Comparison of ENCODE assay signal across 6 cellular contexts in genomic region chr19:48713041-48713863, GRCh38. TPM values are rescaled to one million over a fixed set of nuclear protein-coding genes. Genes with fewer than 3 reads are reported as not detected.
DNase-seq lines count a peak whose midpoint lies in the region; ATAC-seq and TF ChIP-seq lines count a peak whose summit lies in the region.

No MANE protein-coding gene starts in this region.

- H3K27me3 ChIP-seq in esophagus muscularis mucosa: no peaks in the 10 kb centered on the region

- intact Hi-C loops in CD14-positive monocyte (cut with micrococcal nuclease) (loop anchor here in 1 of 2 donors (10.0 kb wide), 1 partner anchor 68 kb away; the partner anchor contains the start of gene CA11), esophagus muscularis mucosa (cut with DNase I) (loop anchor here (5.0 kb wide), 1 partner anchor 36 kb away; no protein-coding TSS in a partner anchor)

- H3K27ac Mint-ChIP-seq in CD14-positive monocyte: peak overlapping the region in 2 of 7 donors; percentile 55 to 85
- peak overlapping the region; percentile 37 to 55 for H3K27ac Mint-ChIP-seq in stimulated activated naive CD8-positive, alpha-beta T cell treated with anti-CD3 and anti-CD28 coated beads, Interleukin-15, amount 100 ng/mL, for 72 hours

- peaks cover 0 to 14% (median 4%) of the 10 kb centered on the region in 7 donors for H3K9me3 Mint-ChIP-seq in CD14-positive monocyte
- H3K9me3 Mint-ChIP-seq in stimulated activated naive CD8-positive, alpha-beta T cell treated with anti-CD3 and anti-CD28 coated beads, Interleukin-15, amount 100 ng/mL, for 72 hours: peaks cover 0 to 9% of the 10 kb centered on the region in 2 donors

- H3K4me1 ChIP-seq in esophagus muscularis mucosa: peaks cover 38 to 49% (median 46%) of the 10 kb centered on the region in 4 donors

- no peaks in the 10 kb centered on the region for H3K36me3 ChIP-seq in esophagus muscularis mucosa

- no peak for DNase-seq in CD14-positive monocyte (ENCODE audit: low spot score)
- peak; percentile 47 for DNase-seq in NAMALWA (ENCODE audit: low spot score)
- no peak for DNase-seq in esophagus muscularis mucosa (ENCODE audit: extremely low spot score)
- DNase-seq in stimulated activated naive CD8-positive, alpha-beta T cell treated with anti-CD3 and anti-CD28 coated beads, Interleukin-15, amount 100 ng/mL, for 72 hours: no peak
- DNase-seq in SHP77 treated with DMSO at 0.1 percent for 48 hours (lab: John Stamatoyannopoulos, UW): no peak
- DNase-seq in foreskin melanocyte: no peak

- H3K27ac ChIP-seq in esophagus muscularis mucosa (replicated peaks in 1 of 4): peak overlapping the region; percentile 83 to 90 (median 88)

- peak overlapping the region; percentile 63 to 68 (median 65) for H3K4me3 ChIP-seq in esophagus muscularis mucosa

- peaks cover 14% of the 10 kb centered on the region for H3K4me1 Mint-ChIP-seq in CD14-positive monocyte
- H3K4me1 Mint-ChIP-seq in stimulated activated naive CD8-positive, alpha-beta T cell treated with anti-CD3 and anti-CD28 coated beads, Interleukin-15, amount 100 ng/mL, for 72 hours: peaks cover 26% of the 10 kb centered on the region

- TF ChIP-seq EP300 in esophagus muscularis mucosa (IDR thresholded peaks at IDR 0.05): no peak

- H3K27me3 Mint-ChIP-seq in CD14-positive monocyte (ENCODE audit: low read depth in 3 of 3): peaks cover 6 to 10% (median 6%) of the 10 kb centered on the region in 3 donors
- H3K27me3 Mint-ChIP-seq in stimulated activated naive CD8-positive, alpha-beta T cell treated with anti-CD3 and anti-CD28 coated beads, Interleukin-15, amount 100 ng/mL, for 72 hours: no peaks in the 10 kb centered on the region

- no peak for ATAC-seq in stimulated activated naive CD8-positive, alpha-beta T cell treated with anti-CD3 and anti-CD28 coated beads, Interleukin-15, amount 100 ng/mL, for 72 hours

- H3K4me3 Mint-ChIP-seq in CD14-positive monocyte: peak overlapping the region; percentile 79 to 80
- H3K4me3 Mint-ChIP-seq in stimulated activated naive CD8-positive, alpha-beta T cell treated with anti-CD3 and anti-CD28 coated beads, Interleukin-15, amount 100 ng/mL, for 72 hours: peak overlapping the region; percentile 93 to 94

- WGBS in esophagus muscularis mucosa: 16% methylated on average over 19 of the region's 25 CpGs

- no peaks in the 10 kb centered on the region for H3K36me3 Mint-ChIP-seq in CD14-positive monocyte

- TF ChIP-seq POLR2A in esophagus muscularis mucosa (IDR thresholded peaks at IDR 0.05; ENCODE audit: low read depth): no peak

- TF ChIP-seq CTCF in CD14-positive monocyte (IDR thresholded peaks at IDR 0.05) (no peak), esophagus muscularis mucosa (IDR thresholded peaks at IDR 0.05) (peak in 1 of 3 experiments; percentile 31)

- H3K9me3 ChIP-seq in esophagus muscularis mucosa: peaks cover 0 to 4% (median 2%) of the 10 kb centered on the region in 4 donors

RNA-seq across cellular contexts. Expression of gene MAMSTR, which starts 6.3 kb away (rescaled TPM):
- not detected for polyA plus RNA-seq in CD14-positive monocyte
- 1 to 10 TPM in 3 of 4 donors, under 1 TPM in 1; 0.99 to 2.9 (median 1.8) TPM for total RNA-seq in esophagus muscularis mucosa

RNA-seq across cellular contexts. Expression of gene FUT2, which starts 17.5 kb away (rescaled TPM):
- not detected for polyA plus RNA-seq in CD14-positive monocyte
- total RNA-seq in esophagus muscularis mucosa: not detected

RNA-seq across cellular contexts. Expression of gene RASIP1, which starts 27.2 kb away (rescaled TPM):
- polyA plus RNA-seq in CD14-positive monocyte: not detected
- 10 to 100 TPM; 15.0 to 27.7 (median 22.8) TPM for total RNA-seq in esophagus muscularis mucosa

RNA-seq across cellular contexts. Expression of gene IZUMO1, which starts 33.5 kb away (rescaled TPM):
- not detected for polyA plus RNA-seq in CD14-positive monocyte
- not detected for total RNA-seq in esophagus muscularis mucosa

RNA-seq across cellular contexts. Expression of gene FUT1, which starts 39.2 kb away (rescaled TPM):
- not detected for polyA plus RNA-seq in CD14-positive monocyte
- 1 to 10 TPM in 3 of 4 donors, under 1 TPM in 1; 0.83 to 2.5 (median 2.1) TPM for total RNA-seq in esophagus muscularis mucosa
